Comparison of ENCODE assay signal across 9 cellular contexts in the genomic region with DNA sequence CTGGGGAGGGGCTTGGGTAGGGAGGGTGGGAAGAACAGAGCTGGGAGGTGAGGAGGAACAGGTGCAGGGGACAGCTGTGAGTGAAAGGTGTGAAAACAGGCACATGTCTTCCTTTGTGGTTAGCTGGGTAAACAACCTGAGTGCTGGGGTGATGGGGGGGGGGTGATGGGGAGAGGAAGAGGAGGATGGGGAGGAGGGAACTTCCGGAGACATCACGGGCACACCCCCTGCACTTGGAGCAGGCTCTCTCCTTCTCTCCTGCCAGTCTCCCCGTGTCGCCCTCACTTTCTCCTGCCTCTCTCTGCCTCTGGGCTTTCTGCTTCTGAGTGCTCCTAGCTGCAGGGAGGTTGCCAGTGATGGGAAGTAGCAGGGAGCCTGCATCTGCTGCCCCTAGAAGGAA. TPM values are rescaled to one million over a fixed set of nuclear protein-coding genes. Genes with fewer than 3 reads are reported as not detected.
DNase-seq lines count a peak whose midpoint lies in the region; ATAC-seq, FAIRE-seq and TF ChIP-seq lines count a peak whose summit lies in the region.
"Had no signal": no experiment of that assay in that cellular context is flagged by ENCODE, and none has a peak within 500 bp of the region (broad histone marks: within the 10 kb centered on the region; RNA-seq: fewer than 3 reads in every experiment).

No MANE protein-coding gene starts in this region.

- WGBS in HepG2 (ENCODE audit: low lambda C conversion rate): 19% methylated on average over 4 of the region's 4 CpGs

- H3K4me3 ChIP-seq in DOHH2 (ENCODE audit: low read length): peak overlapping the region; percentile 97
- no peak overlapping the region for H3K4me3 ChIP-seq in HepG2 (replicated peaks in 1 of 3; ENCODE audit: insufficient read depth in 1 of 3, low read depth in 2 of 3, low read length in 3 of 3)
- H3K4me3 ChIP-seq: gastroesophageal sphincter had no signal

- no peaks in the 10 kb centered on the region for H3K9me2 ChIP-seq in DOHH2 (replicated peaks; ENCODE audit: control insufficient read depth, low read length)

- H4K20me1 ChIP-seq in DOHH2 (ENCODE audit: control insufficient read depth, insufficient read depth, low read depth, low read length) (0 out of 2 replicates have a peak, but pooled peaks cover 5% of the 10 kb centered on the region), HepG2 (ENCODE audit: insufficient read depth, low read length) (no peaks in the 10 kb centered on the region)

- ATAC-seq in HepG2 (no peak), HG03175 (IDR thresholded peaks at IDR 0.05; ENCODE audit: unreplicated experiment) (no peak)
- ATAC-seq: gastroesophageal sphincter had no signal

- no peak for TF ChIP-seq POLR2A in HepG2 (IDR thresholded peaks at IDR 0.05; ENCODE audit: insufficient read depth in 1 of 2, low read depth in 2 of 2, low read length in 2 of 2)

- peaks cover 98% of the 10 kb centered on the region for H3K4me1 ChIP-seq in DOHH2 (ENCODE audit: control insufficient read depth, low read length)
- H3K4me1 ChIP-seq in HepG2 (ENCODE audit: insufficient read depth, low read length): peaks cover 20% of the 10 kb centered on the region

- H3K9ac ChIP-seq in HepG2 (ENCODE audit: insufficient read depth, low read depth, low read length): no peak overlapping the region

- TF ChIP-seq CTCF in DOHH2 (IDR thresholded peaks at IDR 0.05; ENCODE audit: low read depth, low read length, poor library complexity, severe bottlenecking): no peak
- TF ChIP-seq CTCF in HepG2 (CRISPR knock-in tag; IDR thresholded peaks at IDR 0.05): no peak

- H3K4me2 ChIP-seq in DOHH2 (ENCODE audit: low read length): peak overlapping the region; percentile 99
- H3K4me2 ChIP-seq in HepG2 (ENCODE audit: low read depth, low read length): no peak overlapping the region

- FAIRE-seq in HepG2 (lab: Jason Lieb, UNC): no peak

- H3K36me3 ChIP-seq in DOHH2 (ENCODE audit: control insufficient read depth, low read length) (peaks cover 87% of the 10 kb centered on the region), HepG2 (replicated peaks in 1 of 2; ENCODE audit: control insufficient read depth in 1 of 2, insufficient read depth in 2 of 2, low read length in 2 of 2) (no peaks in the 10 kb centered on the region)

- CTCF ChIA-PET in HepG2 (lab: Yijun Ruan, JAX; ENCODE audit: low intra/inter-chr PET ratio, low total read pairs): no interaction called here

- peaks cover 68% of the 10 kb centered on the region for H3F3A ChIP-seq in DOHH2 (ENCODE audit: control insufficient read depth, insufficient read depth)

- H3K27ac ChIP-seq in DOHH2 (ENCODE audit: low read depth, low read length) (peak overlapping the region; percentile 99), HepG2 (ENCODE audit: extremely low read length, insufficient read depth, low read length) (no peak overlapping the region)
- H3K27ac ChIP-seq: gastroesophageal sphincter had no signal

- no peaks in the 10 kb centered on the region for H3K27me3 ChIP-seq in DOHH2 (ENCODE audit: control insufficient read depth, low read length)
- peaks cover 7 to 45% of the 10 kb centered on the region in 2 experiments; a peak in 4 of 5 replicates for H3K27me3 ChIP-seq in HepG2 (ENCODE audit: control insufficient read depth in 1 of 2, insufficient read depth in 2 of 2, low read length in 2 of 2)
- H3K27me3 ChIP-seq: gastroesophageal sphincter had no signal

- H2AFZ ChIP-seq in HepG2 (ENCODE audit: low read length): no peak overlapping the region

- POLR2A ChIA-PET in HepG2 (lab: Yijun Ruan, JAX): no interaction called here

- peak; percentile 71 for DNase-seq in NCI-H1417 treated with DMSO at 0.1 percent for 48 hours (lab: John Stamatoyannopoulos, UW)
- DNase-seq in T-helper 22 cell (ENCODE audit: low read depth): peak; percentile 55
- DNase-seq in HepG2 (ENCODE audit: low spot score): no peak
- DNase-seq in globus pallidus (ENCODE audit: low spot score): no peak
- DNase-seq in middle frontal gyrus (ENCODE audit: extremely low spot score, low spot score): no peak
- DNase-seq in stimulated activated CD4-positive, alpha-beta T cell treated with anti-CD3 and anti-CD28 coated beads, Interleukin-2, amount 100 ng/mL, for 48 hours: no peak

- H3K79me2 ChIP-seq in DOHH2 (ENCODE audit: control insufficient read depth, low read length) (peaks cover 92% of the 10 kb centered on the region), HepG2 (ENCODE audit: insufficient read depth, low read length) (no peaks in the 10 kb centered on the region)

- intact Hi-C loops in HepG2 (cut with micrococcal nuclease; ENCODE audit: unreplicated experiment): loop anchor here (10.0 kb wide), 1 partner anchor 1582 kb away; no protein-coding TSS in a partner anchor

- in situ Hi-C loops in HepG2 (cut with HindIII; ENCODE audit: extremely low pct_ligation_motif_present, low pct_unique_long_range_greater_than_20kb): no loop called here

- no TSS peak for BruUV-seq in HepG2 (replicated peaks; lab: Mats Ljungman, UMichigan)

- no peak for TF ChIP-seq RAD21 in HepG2 (CRISPR knock-in tag; IDR thresholded peaks at IDR 0.05)

- no peaks in the 10 kb centered on the region for H3K9me3 ChIP-seq in DOHH2 (ENCODE audit: control insufficient read depth, insufficient read depth, low read length)
- no peaks in the 10 kb centered on the region for H3K9me3 ChIP-seq in HepG2 (ENCODE audit: low read length)
- H3K9me3 ChIP-seq: gastroesophageal sphincter had no signal

- TF ChIP-seq EP300 in HepG2 (IDR thresholded peaks at IDR 0.05; ENCODE audit: low read depth in 2 of 2, low read length in 2 of 2): no peak
- TF ChIP-seq EP300 in HepG2 (CRISPR knock-in tag; IDR thresholded peaks at IDR 0.05; ENCODE audit: borderline replicate concordance): no peak

TF ChIP-seq in HepG2, 621 proteins besides CTCF, POLR2A, EP300 and RAD21:
- TF ChIP-seq MATR3 (CRISPR knock-in tag; IDR thresholded peaks at IDR 0.05): no peak
- TF ChIP-seq GABPA (IDR thresholded peaks at IDR 0.05; ENCODE audit: low read depth, low read length): no peak
- TF ChIP-seq GABPA (CRISPR knock-in tag; IDR thresholded peaks at IDR 0.05; ENCODE audit: low read depth): 0 out of 2 replicates have a peak, but pooled peaks have one; percentile 25
- TF ChIP-seq, protein P1, sequence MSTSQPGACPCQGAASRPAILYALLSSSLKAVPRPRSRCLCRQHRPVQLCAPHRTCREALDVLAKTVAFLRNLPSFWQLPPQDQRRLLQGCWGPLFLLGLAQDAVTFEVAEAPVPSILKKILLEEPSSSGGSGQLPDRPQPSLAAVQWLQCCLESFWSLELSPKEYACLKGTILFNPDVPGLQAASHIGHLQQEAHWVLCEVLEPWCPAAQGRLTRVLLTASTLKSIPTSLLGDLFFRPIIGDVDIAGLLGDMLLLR (CRISPR knock-in tag; IDR thresholded peaks at IDR 0.05): no peak
- no peak for TF ChIP-seq ZNF678 (CRISPR knock-in tag; IDR thresholded peaks at IDR 0.05)
- TF ChIP-seq ZMYM4 (CRISPR knock-in tag; IDR thresholded peaks at IDR 0.05): no peak

RNA-seq across cellular contexts. Expression of a gene that starts 8.8 kb away (rescaled TPM):
- total RNA-seq in HepG2 (2016; rRNA removed; fragmentation: Illumina TruSeq; extraction: Trizol): not detected in 2 replicates
- not detected in 2 replicates for total RNA-seq in HepG2 (2016; cell fraction: cytosol; rRNA removed; fragmentation: Illumina TruSeq; extraction: Trizol; ENCODE audit: low read depth)
- total RNA-seq in HepG2 (2016; cell fraction: insoluble cytoplasmic fraction; rRNA removed; fragmentation: Illumina TruSeq; extraction: Trizol): not detected in 2 replicates
- not detected in 2 replicates for total RNA-seq in HepG2 (2016; cell fraction: membrane; rRNA removed; fragmentation: Illumina TruSeq; extraction: Trizol)
- total RNA-seq in HepG2 (2016; cell fraction: nucleus; rRNA removed; fragmentation: Illumina TruSeq; extraction: Trizol): not detected in 2 replicates
- not detected in 2 replicates for polyA plus RNA-seq in HepG2 (2011; rRNA removed)
- not detected in 2 replicates for polyA plus RNA-seq in HepG2 (2011; cell fraction: cytosol; rRNA removed)
- not detected in 2 replicates for polyA plus RNA-seq in HepG2 (2011; cell fraction: nucleus; rRNA removed)
- not detected in 2 replicates for polyA plus RNA-seq in HepG2 (2012)
- polyA plus RNA-seq in HepG2 (2016; cell fraction: cytosol; fragmentation: Illumina TruSeq; extraction: Trizol; ENCODE audit: low read depth): not detected in 2 replicates
- polyA plus RNA-seq in HepG2 (2016; cell fraction: insoluble cytoplasmic fraction; fragmentation: Illumina TruSeq; extraction: Trizol; ENCODE audit: low read depth): not detected in 2 replicates
- not detected in 2 replicates for polyA plus RNA-seq in HepG2 (2016; cell fraction: membrane; fragmentation: Illumina TruSeq; extraction: Trizol; ENCODE audit: low read depth)
- not detected in 2 replicates for polyA plus RNA-seq in HepG2 (2016; cell fraction: nucleus; fragmentation: Illumina TruSeq; extraction: Trizol; ENCODE audit: insufficient read depth, low read depth)
- not detected in 2 replicates for polyA minus RNA-seq in HepG2 (2011; rRNA and poly(A)+ RNA removed; ENCODE audit: low replicate concordance)
- not detected in 2 replicates for polyA minus RNA-seq in HepG2 (2011; cell fraction: cytosol; rRNA and poly(A)+ RNA removed)
- polyA minus RNA-seq in HepG2 (2011; cell fraction: nucleus; rRNA and poly(A)+ RNA removed): not detected in 2 replicates

RNA-seq across cellular contexts. Expression of a gene that starts 33.2 kb away (rescaled TPM):
- total RNA-seq in HepG2 (2016; rRNA removed; fragmentation: Illumina TruSeq; extraction: Trizol): 3.7 and 5.5 TPM in 2 replicates
- 1.4 and 2.2 TPM in 2 replicates for total RNA-seq in HepG2 (2016; cell fraction: cytosol; rRNA removed; fragmentation: Illumina TruSeq; extraction: Trizol; ENCODE audit: low read depth)
- total RNA-seq in HepG2 (2016; cell fraction: insoluble cytoplasmic fraction; rRNA removed; fragmentation: Illumina TruSeq; extraction: Trizol): 3.5 and 4.0 TPM in 2 replicates
- total RNA-seq in HepG2 (2016; cell fraction: membrane; rRNA removed; fragmentation: Illumina TruSeq; extraction: Trizol): 3.8 and 4.9 TPM in 2 replicates
- 9.3 and 12.2 TPM in 2 replicates for total RNA-seq in HepG2 (2016; cell fraction: nucleus; rRNA removed; fragmentation: Illumina TruSeq; extraction: Trizol)
- polyA plus RNA-seq in HepG2 (2011; rRNA removed): 4.1 and 4.5 TPM in 2 replicates
- polyA plus RNA-seq in HepG2 (2011; cell fraction: cytosol; rRNA removed): 1.1 and 1.9 TPM in 2 replicates
- polyA plus RNA-seq in HepG2 (2011; cell fraction: nucleus; rRNA removed): 7.0 and 13.4 TPM in 2 replicates
- polyA plus RNA-seq in HepG2 (2012): 10.4 and 11.2 TPM in 2 replicates
- polyA plus RNA-seq in HepG2 (2016; cell fraction: cytosol; fragmentation: Illumina TruSeq; extraction: Trizol; ENCODE audit: low read depth): 0.58 and 0.67 TPM in 2 replicates
- 9.7 and 15.0 TPM in 2 replicates for polyA plus RNA-seq in HepG2 (2016; cell fraction: insoluble cytoplasmic fraction; fragmentation: Illumina TruSeq; extraction: Trizol; ENCODE audit: low read depth)
- 1.5 and 1.9 TPM in 2 replicates for polyA plus RNA-seq in HepG2 (2016; cell fraction: membrane; fragmentation: Illumina TruSeq; extraction: Trizol; ENCODE audit: low read depth)
- polyA plus RNA-seq in HepG2 (2016; cell fraction: nucleus; fragmentation: Illumina TruSeq; extraction: Trizol; ENCODE audit: insufficient read depth, low read depth): 21.7 and 33.9 TPM in 2 replicates
- 4.8 and 11.8 TPM in 2 replicates for polyA minus RNA-seq in HepG2 (2011; rRNA and poly(A)+ RNA removed; ENCODE audit: low replicate concordance)
- polyA minus RNA-seq in HepG2 (2011; cell fraction: cytosol; rRNA and poly(A)+ RNA removed): 6.2 and 6.8 TPM in 2 replicates
- 5.5 and 6.5 TPM in 2 replicates for polyA minus RNA-seq in HepG2 (2011; cell fraction: nucleus; rRNA and poly(A)+ RNA removed)

Comparison
In these comparisons a context has a peak if more than half of its experiments do, and no peak if none do; other contexts are left out.
1. DNase-seq: peak in NCI-H1417 treated with DMSO at 0.1 percent for 48 hours (single experiment) and T-helper 22 cell (single experiment); none in HepG2 (single experiment), globus pallidus (single experiment), middle frontal gyrus (single experiment) and stimulated activated CD4-positive, alpha-beta T cell treated with anti-CD3 and anti-CD28 coated beads, Interleukin-2, amount 100 ng/mL, for 48 hours (0 of 2).